ENCODE assay signal across 1 cellular context in genomic region chr12:54000105-54000773, GRCh38.
TF ChIP-seq lines count a peak whose summit lies in the region.

Gene HOXC9 (plus strand): TSS chr12:54000161. CDS start chr12:54000189, 28 bp downstream.

TF ChIP-seq in K562, 482 proteins besides CTCF, POLR2A, EP300 and RAD21 (continued from another document and continues in another):
- no peak for TF ChIP-seq JUND (IDR thresholded peaks at IDR 0.05; ENCODE audit: borderline replicate concordance, low read depth, low read length)
- no peak for TF ChIP-seq JUND (tag; IDR thresholded peaks at IDR 0.05; ENCODE audit: borderline replicate concordance, low read depth, low read length)
- no peak for TF ChIP-seq YBX1 (IDR thresholded peaks at IDR 0.05)
- no peak for TF ChIP-seq FOXM1 (IDR thresholded peaks at IDR 0.05; ENCODE audit: low read depth)
- no peak for TF ChIP-seq FOXM1 (CRISPR knock-in tag; IDR thresholded peaks at IDR 0.05; ENCODE audit: low read depth)
- TF ChIP-seq TGIF2 (CRISPR knock-in tag; IDR thresholded peaks at IDR 0.05), result 0 out of 2 replicates have a peak, but pooled peaks have one; percentile 68
- no peak for TF ChIP-seq ZNF398 (CRISPR knock-in tag; IDR thresholded peaks at IDR 0.05)
- TF ChIP-seq HMGXB4 (CRISPR knock-in tag; IDR thresholded peaks at IDR 0.05), result no peak
- no peak for TF ChIP-seq SNRNP70 (optimal IDR thresholded peaks at IDR 0.05; ENCODE audit: low read depth, low read length)
- TF ChIP-seq BACH1 (tag; IDR thresholded peaks at IDR 0.05), result no peak
- TF ChIP-seq RHOXF2B (CRISPR knock-in tag; conservative IDR thresholded peaks at IDR 0.05), result no peak
- TF ChIP-seq GTF2B (IDR thresholded peaks at IDR 0.05; ENCODE audit: extremely low read depth, insufficient read length), result no peak
- no peak for TF ChIP-seq FOXO4 (CRISPR knock-in tag; IDR thresholded peaks at IDR 0.05)
- no peak for TF ChIP-seq SNAPC5 (CRISPR knock-in tag; IDR thresholded peaks at IDR 0.05)
- no peak for TF ChIP-seq SIX5 (IDR thresholded peaks at IDR 0.05; ENCODE audit: borderline replicate concordance in 1 of 2, insufficient read depth in 1 of 2, low read depth in 1 of 2, low read length in 2 of 2)
- no peak for TF ChIP-seq ZBTB8A (IDR thresholded peaks at IDR 0.05; ENCODE audit: partially characterized antibody)
- TF ChIP-seq NCOA4 (IDR thresholded peaks at IDR 0.05; ENCODE audit: partially characterized antibody), result no peak
- no peak for TF ChIP-seq ZSCAN32 (CRISPR knock-in tag; IDR thresholded peaks at IDR 0.05)
- TF ChIP-seq E2F1 (CRISPR knock-in tag; IDR thresholded peaks at IDR 0.05), result peak; percentile 82
- no peak for TF ChIP-seq CHAMP1 (IDR thresholded peaks at IDR 0.05)
- no peak for TF ChIP-seq CHD7 (IDR thresholded peaks at IDR 0.05; ENCODE audit: low read depth, low read length)
- TF ChIP-seq ELF2 (CRISPR knock-in tag; IDR thresholded peaks at IDR 0.05), result 0 out of 2 replicates have a peak, but pooled peaks have one; percentile 57
- no peak for TF ChIP-seq GTF2E2 (tag; IDR thresholded peaks at IDR 0.05)
- no peak for TF ChIP-seq ZNF143 (CRISPR knock-in tag; IDR thresholded peaks at IDR 0.05)
- no peak for TF ChIP-seq PHB2 (IDR thresholded peaks at IDR 0.05; ENCODE audit: low read depth)
- TF ChIP-seq GTF2A2 (tag; IDR thresholded peaks at IDR 0.05), result no peak
- TF ChIP-seq POLR2AphosphoS2 (IDR thresholded peaks at IDR 0.05; ENCODE audit: low read length), result no peak
- TF ChIP-seq ZBTB7A (IDR thresholded peaks at IDR 0.05; ENCODE audit: borderline replicate concordance, control insufficient read depth, low read depth, low read length), result no peak; the same call in 1 of the 2 replicates
- TF ChIP-seq HDGF (IDR thresholded peaks at IDR 0.05), result no peak
- TF ChIP-seq STAT5A (IDR thresholded peaks at IDR 0.05; ENCODE audit: borderline replicate concordance, low read length), result no peak
- TF ChIP-seq TFAP4 (CRISPR knock-in tag; IDR thresholded peaks at IDR 0.05; ENCODE audit: borderline replicate concordance), result no peak; the same call in none of the 2 replicates
- no peak for TF ChIP-seq STAG1 (CRISPR knock-in tag; IDR thresholded peaks at IDR 0.05; ENCODE audit: borderline replicate concordance)
- TF ChIP-seq ZC3H4 (CRISPR knock-in tag; IDR thresholded peaks at IDR 0.05; ENCODE audit: borderline replicate concordance), result no peak
- TF ChIP-seq ZBTB1 (CRISPR knock-in tag; IDR thresholded peaks at IDR 0.05; ENCODE audit: borderline replicate concordance, low read depth), result no peak
- no peak for TF ChIP-seq HSF4 (CRISPR knock-in tag; IDR thresholded peaks at IDR 0.05; ENCODE audit: borderline replicate concordance)
